ENCODE assay signal across 1 cellular context in the genomic region with DNA sequence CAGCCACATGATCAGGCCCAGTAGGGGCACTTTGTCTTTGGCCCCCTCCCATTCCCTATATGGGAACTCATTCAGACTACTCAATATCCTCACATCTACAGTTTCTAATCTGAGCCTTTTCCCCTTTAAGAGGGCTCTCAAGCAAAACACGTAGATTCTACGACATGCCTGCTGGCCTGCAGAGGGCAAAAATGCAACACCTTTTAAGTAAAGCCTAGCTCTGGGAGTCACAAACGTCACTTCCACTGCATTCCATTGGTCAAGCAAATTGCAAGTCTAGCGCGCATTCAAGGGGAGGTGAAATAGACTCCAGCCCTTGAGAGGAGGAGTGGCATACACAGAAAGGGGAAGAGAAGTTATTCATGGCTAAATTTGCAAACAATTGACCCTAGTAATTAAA.
TF ChIP-seq lines count a peak whose summit lies in the region.

No MANE protein-coding gene starts in this region.

TF ChIP-seq in GM23338, 12 proteins besides CTCF, POLR2A, EP300 and RAD21:
- TF ChIP-seq EZH2phosphoT487 (IDR thresholded peaks at IDR 0.05; ENCODE audit: unreplicated experiment) (no peak), EZH2 (IDR thresholded peaks at IDR 0.05; ENCODE audit: low read depth, unreplicated experiment) (no peak), ZNF331 (CRISPR knock-in tag; IDR thresholded peaks at IDR 0.05; ENCODE audit: low read depth) (no peak), STAT1 (IDR thresholded peaks at IDR 0.05; ENCODE audit: unreplicated experiment) (no peak), NANOG (IDR thresholded peaks at IDR 0.05; ENCODE audit: borderline replicate concordance) (no peak)
- TF ChIP-seq, protein P1, sequence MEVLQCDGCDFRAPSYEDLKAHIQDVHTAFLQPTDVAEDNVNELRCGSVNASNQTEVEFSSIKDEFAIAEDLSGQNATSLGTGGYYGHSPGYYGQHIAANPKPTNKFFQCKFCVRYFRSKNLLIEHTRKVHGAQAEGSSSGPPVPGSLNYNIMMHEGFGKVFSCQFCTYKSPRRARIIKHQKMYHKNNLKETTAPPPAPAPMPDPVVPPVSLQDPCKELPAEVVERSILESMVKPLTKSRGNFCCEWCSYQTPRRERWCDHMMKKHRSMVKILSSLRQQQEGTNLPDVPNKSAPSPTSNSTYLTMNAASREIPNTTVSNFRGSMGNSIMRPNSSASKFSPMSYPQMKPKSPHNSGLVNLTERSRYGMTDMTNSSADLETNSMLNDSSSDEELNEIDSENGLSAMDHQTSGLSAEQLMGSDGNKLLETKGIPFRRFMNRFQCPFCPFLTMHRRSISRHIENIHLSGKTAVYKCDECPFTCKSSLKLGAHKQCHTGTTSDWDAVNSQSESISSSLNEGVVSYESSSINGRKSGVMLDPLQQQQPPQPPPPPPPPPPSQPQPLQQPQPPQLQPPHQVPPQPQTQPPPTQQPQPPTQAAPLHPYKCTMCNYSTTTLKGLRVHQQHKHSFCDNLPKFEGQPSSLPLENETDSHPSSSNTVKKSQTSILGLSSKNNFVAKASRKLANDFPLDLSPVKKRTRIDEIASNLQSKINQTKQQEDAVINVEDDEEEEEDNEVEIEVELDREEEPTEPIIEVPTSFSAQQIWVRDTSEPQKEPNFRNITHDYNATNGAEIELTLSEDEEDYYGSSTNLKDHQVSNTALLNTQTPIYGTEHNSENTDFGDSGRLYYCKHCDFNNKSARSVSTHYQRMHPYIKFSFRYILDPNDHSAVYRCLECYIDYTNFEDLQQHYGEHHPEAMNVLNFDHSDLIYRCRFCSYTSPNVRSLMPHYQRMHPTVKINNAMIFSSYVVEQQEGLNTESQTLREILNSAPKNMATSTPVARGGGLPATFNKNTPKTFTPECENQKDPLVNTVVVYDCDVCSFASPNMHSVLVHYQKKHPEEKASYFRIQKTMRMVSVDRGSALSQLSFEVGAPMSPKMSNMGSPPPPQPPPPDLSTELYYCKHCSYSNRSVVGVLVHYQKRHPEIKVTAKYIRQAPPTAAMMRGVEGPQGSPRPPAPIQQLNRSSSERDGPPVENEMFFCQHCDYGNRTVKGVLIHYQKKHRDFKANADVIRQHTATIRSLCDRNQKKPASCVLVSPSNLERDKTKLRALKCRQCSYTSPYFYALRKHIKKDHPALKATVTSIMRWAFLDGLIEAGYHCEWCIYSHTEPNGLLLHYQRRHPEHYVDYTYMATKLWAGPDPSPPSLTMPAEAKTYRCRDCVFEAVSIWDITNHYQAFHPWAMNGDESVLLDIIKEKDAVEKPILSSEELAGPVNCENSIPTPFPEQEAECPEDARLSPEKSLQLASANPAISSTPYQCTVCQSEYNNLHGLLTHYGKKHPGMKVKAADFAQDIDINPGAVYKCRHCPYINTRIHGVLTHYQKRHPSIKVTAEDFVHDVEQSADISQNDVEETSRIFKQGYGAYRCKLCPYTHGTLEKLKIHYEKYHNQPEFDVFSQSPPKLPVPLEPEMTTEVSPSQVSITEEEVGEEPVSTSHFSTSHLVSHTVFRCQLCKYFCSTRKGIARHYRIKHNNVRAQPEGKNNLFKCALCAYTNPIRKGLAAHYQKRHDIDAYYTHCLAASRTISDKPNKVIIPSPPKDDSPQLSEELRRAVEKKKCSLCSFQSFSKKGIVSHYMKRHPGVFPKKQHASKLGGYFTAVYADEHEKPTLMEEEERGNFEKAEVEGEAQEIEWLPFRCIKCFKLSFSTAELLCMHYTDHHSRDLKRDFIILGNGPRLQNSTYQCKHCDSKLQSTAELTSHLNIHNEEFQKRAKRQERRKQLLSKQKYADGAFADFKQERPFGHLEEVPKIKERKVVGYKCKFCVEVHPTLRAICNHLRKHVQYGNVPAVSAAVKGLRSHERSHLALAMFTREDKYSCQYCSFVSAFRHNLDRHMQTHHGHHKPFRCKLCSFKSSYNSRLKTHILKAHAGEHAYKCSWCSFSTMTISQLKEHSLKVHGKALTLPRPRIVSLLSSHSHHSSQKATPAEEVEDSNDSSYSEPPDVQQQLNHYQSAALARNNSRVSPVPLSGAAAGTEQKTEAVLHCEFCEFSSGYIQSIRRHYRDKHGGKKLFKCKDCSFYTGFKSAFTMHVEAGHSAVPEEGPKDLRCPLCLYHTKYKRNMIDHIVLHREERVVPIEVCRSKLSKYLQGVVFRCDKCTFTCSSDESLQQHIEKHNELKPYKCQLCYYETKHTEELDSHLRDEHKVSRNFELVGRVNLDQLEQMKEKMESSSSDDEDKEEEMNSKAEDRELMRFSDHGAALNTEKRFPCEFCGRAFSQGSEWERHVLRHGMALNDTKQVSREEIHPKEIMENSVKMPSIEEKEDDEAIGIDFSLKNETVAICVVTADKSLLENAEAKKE (CRISPR knock-in tag; IDR thresholded peaks at IDR 0.05): no peak
- TF ChIP-seq, protein P2, sequence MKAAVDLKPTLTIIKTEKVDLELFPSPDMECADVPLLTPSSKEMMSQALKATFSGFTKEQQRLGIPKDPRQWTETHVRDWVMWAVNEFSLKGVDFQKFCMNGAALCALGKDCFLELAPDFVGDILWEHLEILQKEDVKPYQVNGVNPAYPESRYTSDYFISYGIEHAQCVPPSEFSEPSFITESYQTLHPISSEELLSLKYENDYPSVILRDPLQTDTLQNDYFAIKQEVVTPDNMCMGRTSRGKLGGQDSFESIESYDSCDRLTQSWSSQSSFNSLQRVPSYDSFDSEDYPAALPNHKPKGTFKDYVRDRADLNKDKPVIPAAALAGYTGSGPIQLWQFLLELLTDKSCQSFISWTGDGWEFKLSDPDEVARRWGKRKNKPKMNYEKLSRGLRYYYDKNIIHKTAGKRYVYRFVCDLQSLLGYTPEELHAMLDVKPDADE (IDR thresholded peaks at IDR 0.05): no peak
